Comparison of ENCODE assay signal across 8 cellular contexts in genomic region chr4:151100517-151100916, GRCh38. TPM values are rescaled to one million over a fixed set of nuclear protein-coding genes. Genes with fewer than 3 reads are reported as not detected.
A peak's percentile ranks its signal among the peaks of the same experiment; 100 is the strongest.
DNase-seq lines count a peak whose midpoint lies in the region; ATAC-seq and TF ChIP-seq lines count a peak whose summit lies in the region.

No MANE protein-coding gene starts in this region.

- ATAC-seq in natural killer cell (no peak), HG02623 (IDR thresholded peaks at IDR 0.05; ENCODE audit: unreplicated experiment) (no peak)

- H3K27ac ChIP-seq in duodenal mucosa (ENCODE audit: low read depth, low read length), result no peak overlapping the region

- H3K27ac Mint-ChIP-seq in natural killer cell, result peak overlapping the region; percentile 94 to 95

- peaks cover 10% of the 10 kb centered on the region for H3K36me3 Mint-ChIP-seq in natural killer cell

- peaks cover 3 to 5% of the 10 kb centered on the region in 2 donors for H3K27me3 Mint-ChIP-seq in natural killer cell (ENCODE audit: low read depth in 2 of 2)

- H3K27me3 ChIP-seq in BJ (ENCODE audit: control insufficient read depth, insufficient read depth, low read length) (0 out of 2 replicates have a peak, but pooled peaks cover 2% of the 10 kb centered on the region), MG63 (no peaks in the 10 kb centered on the region), duodenal mucosa (ENCODE audit: control insufficient read depth in 1 of 2, insufficient read depth in 2 of 2, low read length in 2 of 2) (no peaks in the 10 kb centered on the region)

- CTCF ChIA-PET in BJ (lab: Yijun Ruan, JAX), result interaction anchor here (0.8 to 1.5 kb wide), 3 partner anchors 13 to 701 kb away, joined by 3 read pairs; no protein-coding TSS in a partner anchor

- peaks cover 30 to 38% of the 10 kb centered on the region in 2 donors for H3K4me1 Mint-ChIP-seq in natural killer cell

- H3K9me3 ChIP-seq in MG63 (no peaks in the 10 kb centered on the region), duodenal mucosa (ENCODE audit: control insufficient read depth in 1 of 2, low read length in 2 of 2) (no peaks in the 10 kb centered on the region)

- H3K4me1 ChIP-seq in duodenal mucosa (ENCODE audit: control insufficient read depth in 1 of 2, insufficient read depth in 2 of 2, low read length in 2 of 2), result peaks cover 11 to 15% of the 10 kb centered on the region in 2 donors

- no peak for DNase-seq in BJ (ENCODE audit: low read depth)
- no peak for DNase-seq in MG63
- DNase-seq in natural killer cell, result no peak
- DNase-seq in NCI-H446 treated with DMSO at 0.1 percent for 48 hours (lab: John Stamatoyannopoulos, UW), result no peak
- DNase-seq in C1 segment of cervical spinal cord (lab: John Stamatoyannopoulos, UW), result no peak
- DNase-seq in GDM1 (lab: John Stamatoyannopoulos, UW), result no peak

- H3K9ac ChIP-seq in duodenal mucosa (ENCODE audit: low read depth in 1 of 2, low read length in 2 of 2), result peak overlapping the region; percentile 78 to 97

- H3K4me3 Mint-ChIP-seq in natural killer cell, result peak overlapping the region; percentile 97

- no peaks in the 10 kb centered on the region for H3K9me3 Mint-ChIP-seq in natural killer cell

- POLR2A ChIA-PET in BJ (lab: Charles Lee), result interaction anchor here (1.0 kb wide), 1 partner anchor 9 kb away, joined by 4 read pairs; no protein-coding TSS in a partner anchor

- H3K36me3 ChIP-seq in BJ (ENCODE audit: control insufficient read depth, insufficient read depth, low read length), result peaks cover 14% of the 10 kb centered on the region
- H3K36me3 ChIP-seq in MG63, result peaks cover 55% of the 10 kb centered on the region
- peaks cover 20 to 40% of the 10 kb centered on the region in 2 donors for H3K36me3 ChIP-seq in duodenal mucosa (ENCODE audit: control insufficient read depth in 1 of 2, insufficient read depth in 2 of 2, low read length in 2 of 2)

- intact Hi-C loops in natural killer cell (cut with micrococcal nuclease), result no loop called here

- TF ChIP-seq CTCF in BJ (IDR thresholded peaks at IDR 0.05; ENCODE audit: insufficient read depth, low read depth, low read length) (no peak), natural killer cell (IDR thresholded peaks at IDR 0.05) (no peak)

- H3K4me3 ChIP-seq in BJ (ENCODE audit: low read depth, low read length) (peak overlapping the region; percentile 54), MG63 (peak overlapping the region; percentile 92), duodenal mucosa (ENCODE audit: low read depth in 1 of 2, low read length in 2 of 2) (peak overlapping the region; percentile 82 to 99)

RNA-seq across cellular contexts. Expression of gene RPS3A, which starts 1.1 kb away (rescaled TPM):
- polyA plus RNA-seq in BJ (2011; rRNA removed), result 1,382 and 3,002 TPM in 2 replicates
- polyA minus RNA-seq in BJ (2011; rRNA and poly(A)+ RNA removed), result 103 and 114 TPM in 2 replicates
- total RNA-seq in MG63 (2014; rRNA removed; shearing (Covaris generic); ENCODE audit: low replicate concordance), result 3,245 and 4,692 TPM in 2 replicates
- 1,000 to 10,000 TPM; 1,074 to 1,354 (median 1,315) TPM for total RNA-seq in natural killer cell
